In genomic region chr15:90990446-90990845, GRCh38 we compare ENCODE assay signal across 16 cellular contexts. TPM values are rescaled to one million over a fixed set of nuclear protein-coding genes. Genes with fewer than 3 reads are reported as not detected.
DNase-seq lines count a peak whose midpoint lies in the region; ATAC-seq and TF ChIP-seq lines count a peak whose summit lies in the region.
"Had no signal": no experiment of that assay in that cellular context is flagged by ENCODE, and none has a peak within 500 bp of the region (broad histone marks: within the 10 kb centered on the region; RNA-seq: fewer than 3 reads in every experiment).

No MANE protein-coding gene starts in this region.

- ATAC-seq in DND-41 (ENCODE audit: insufficient read depth, low read depth) (no peak), Panc1 (no peak), left ventricle myocardium superior (no peak)
- no peak for ATAC-seq in activated CD8-positive, alpha-beta T cell treated with anti-CD3 and anti-CD28 coated beads, Interleukin-2, amount 10 ng/mL, durations not matched to agents 7 days and 5 days
- ATAC-seq: A549 had no signal

- H3K27ac ChIP-seq in DND-41 (ENCODE audit: low read length), result no peak overlapping the region
- H3K27ac ChIP-seq in Panc1 (ENCODE audit: low read length), result 0 out of 2 replicates have a peak overlapping the region, but pooled peaks have one; percentile 18
- H3K27ac ChIP-seq: A549, KMS-11, PC-9 had no signal

- H3K9me3 ChIP-seq in DND-41 (ENCODE audit: insufficient read depth, low read length, severe bottlenecking), result no peaks in the 10 kb centered on the region
- H3K9me3 ChIP-seq in Panc1 (ENCODE audit: control insufficient read depth, insufficient read depth, low read depth, low read length), result no peaks in the 10 kb centered on the region
- H3K9me3 ChIP-seq: A549, MG63 had no signal

- peaks cover 13% of the 10 kb centered on the region for H3K36me3 ChIP-seq in DND-41 (ENCODE audit: insufficient read depth, low read length)
- H3K36me3 ChIP-seq in Panc1 (ENCODE audit: control insufficient read depth, insufficient read depth, low read length), result no peaks in the 10 kb centered on the region; the same call in 1 of the 2 replicates

- H3K9ac ChIP-seq in DND-41 (ENCODE audit: low read depth, low read length), result no peak overlapping the region
- H3K9ac ChIP-seq: KMS-11 had no signal

- H3K36me3 Mint-ChIP-seq in activated CD8-positive, alpha-beta T cell treated with anti-CD3 and anti-CD28 coated beads, Interleukin-2, amount 10 ng/mL, durations not matched to agents 7 days and 5 days (ENCODE audit: low read depth), result peaks cover 33% of the 10 kb centered on the region

- no peaks in the 10 kb centered on the region for H3K27me3 ChIP-seq in DND-41 (ENCODE audit: insufficient read depth, low read length, poor library complexity)
- no peaks in the 10 kb centered on the region for H3K27me3 ChIP-seq in Panc1 (ENCODE audit: control insufficient read depth, insufficient read depth, low read length)
- H3K27me3 ChIP-seq: MG63 had no signal

- no peak overlapping the region for H2AFZ ChIP-seq in DND-41 (ENCODE audit: low read depth, low read length)
- H2AFZ ChIP-seq: PC-9 had no signal

- in situ Hi-C loops in Panc1 (cut with HindIII; ENCODE audit: low pct_unique_long_range_greater_than_20kb, low sequenced_read_pairs), result no loop called here

- H3K4me1 ChIP-seq in DND-41 (ENCODE audit: insufficient read depth, low read length) (peaks cover 32% of the 10 kb centered on the region), Panc1 (ENCODE audit: control insufficient read depth, insufficient read depth, low read length) (peaks cover 49% of the 10 kb centered on the region)

- POLR2A ChIA-PET in Panc1 (lab: Charles Lee), result no interaction called here
- POLR2A ChIA-PET in activated CD8-positive, alpha-beta T cell treated with anti-CD3 and anti-CD28 coated beads, Interleukin-2, amount 10 ng/mL, durations not matched to agents 7 days and 5 days (lab: Charles Lee), result no interaction called here

- H3K4me2 ChIP-seq in DND-41 (ENCODE audit: insufficient read depth, low read length), result peak overlapping the region; percentile 27; the same call in 1 of the 2 replicates
- H3K4me2 ChIP-seq: A549, KMS-11, PC-9 had no signal

- peaks cover 46% of the 10 kb centered on the region for H3K4me1 Mint-ChIP-seq in activated CD8-positive, alpha-beta T cell treated with anti-CD3 and anti-CD28 coated beads, Interleukin-2, amount 10 ng/mL, durations not matched to agents 7 days and 5 days (ENCODE audit: low read depth)

- CTCF ChIA-PET in Panc1 (lab: Charles Lee), result no interaction called here
- CTCF ChIA-PET in activated CD8-positive, alpha-beta T cell treated with anti-CD3 and anti-CD28 coated beads, Interleukin-2, amount 10 ng/mL, durations not matched to agents 7 days and 5 days (lab: Charles Lee), result interaction anchor here (0.5 to 2.2 kb wide), 3 partner anchors 34 to 60 kb away, joined by 3 to 9 read pairs (median 4); no protein-coding TSS in a partner anchor

- no peak for DNase-seq in DND-41
- DNase-seq in Panc1 (ENCODE audit: low read depth, low spot score), result no peak
- no peak for DNase-seq in left ventricle myocardium superior
- DNase-seq in activated CD8-positive, alpha-beta T cell treated with anti-CD3 and anti-CD28 coated beads, Interleukin-2, amount 10 ng/mL, durations not matched to agents 7 days and 5 days, result no peak
- DNase-seq: C1 segment of cervical spinal cord, DMS153, HFFc6, MG63, NCI-H1092, NCI-H146, NCI-H2081, NCI-H510A, NCI-H774, PC-9 had no signal

- peaks cover 96% of the 10 kb centered on the region for H3K79me2 ChIP-seq in DND-41 (ENCODE audit: insufficient read depth, low read length)

- TF ChIP-seq CTCF in DND-41 (IDR thresholded peaks at IDR 0.05; ENCODE audit: borderline replicate concordance, extremely low read depth, low read length, poor library complexity, severe bottlenecking) (no peak), Panc1 (IDR thresholded peaks at IDR 0.05) (no peak)

- H3K9me3 Mint-ChIP-seq in activated CD8-positive, alpha-beta T cell treated with anti-CD3 and anti-CD28 coated beads, Interleukin-2, amount 10 ng/mL, durations not matched to agents 7 days and 5 days (ENCODE audit: insufficient read depth), result no peaks in the 10 kb centered on the region
- H3K9me3 Mint-ChIP-seq: HFFc6 had no signal

- no peaks in the 10 kb centered on the region for H3K27me3 Mint-ChIP-seq in activated CD8-positive, alpha-beta T cell treated with anti-CD3 and anti-CD28 coated beads, Interleukin-2, amount 10 ng/mL, durations not matched to agents 7 days and 5 days (ENCODE audit: low read depth)

- no peak overlapping the region for H3K27ac Mint-ChIP-seq in activated CD8-positive, alpha-beta T cell treated with anti-CD3 and anti-CD28 coated beads, Interleukin-2, amount 10 ng/mL, durations not matched to agents 7 days and 5 days
- H3K27ac Mint-ChIP-seq: HFFc6 had no signal

- no peak overlapping the region for H3K4me3 Mint-ChIP-seq in activated CD8-positive, alpha-beta T cell treated with anti-CD3 and anti-CD28 coated beads, Interleukin-2, amount 10 ng/mL, durations not matched to agents 7 days and 5 days
- H3K4me3 Mint-ChIP-seq: HFFc6 had no signal

- H3K4me3 ChIP-seq in DND-41 (ENCODE audit: low read depth in 1 of 2, low read length in 2 of 2), result no peak overlapping the region
- no peak overlapping the region for H3K4me3 ChIP-seq in Panc1 (ENCODE audit: low read depth in 2 of 2, low read length in 2 of 2)
- H3K4me3 ChIP-seq: A549, MG63, PC-9 had no signal

- H4K20me1 ChIP-seq in DND-41 (ENCODE audit: insufficient read depth, low read length), result peaks cover 36% of the 10 kb centered on the region

- intact Hi-C loops in Panc1 (cut with micrococcal nuclease; ENCODE audit: unreplicated experiment) (no loop called here), left ventricle myocardium superior (cut with micrococcal nuclease) (no loop called here)

- no TSS peak for BruUV-seq in Panc1 (replicated peaks; lab: Mats Ljungman, UMichigan)

RNA-seq across cellular contexts. Expression of gene PRC1, which starts 3.9 kb away (rescaled TPM):
- total RNA-seq in Panc1 (2021; ENCODE audit: unreplicated experiment) (228 TPM), left ventricle myocardium superior (3.3 TPM)
- polyA plus RNA-seq in Panc1 (2012; ENCODE audit: insufficient read length), result 134 TPM
- total RNA-seq in activated CD8-positive, alpha-beta T cell treated with anti-CD3 and anti-CD28 coated beads, Interleukin-2, amount 10 ng/mL, durations not matched to agents 7 days and 5 days, result 100 to 1,000 TPM; 180 to 189 TPM

RNA-seq across cellular contexts. Expression of gene VPS33B, which starts 31.9 kb away (rescaled TPM):
- total RNA-seq in Panc1 (2021; ENCODE audit: unreplicated experiment) (16.3 TPM), left ventricle myocardium superior (6.1 TPM)
- 17.2 TPM for polyA plus RNA-seq in Panc1 (2012; ENCODE audit: insufficient read length)
- 10 to 100 TPM; 16.6 to 21.2 TPM for total RNA-seq in activated CD8-positive, alpha-beta T cell treated with anti-CD3 and anti-CD28 coated beads, Interleukin-2, amount 10 ng/mL, durations not matched to agents 7 days and 5 days

RNA-seq across cellular contexts. Expression of gene RCCD1, which starts 35.8 kb away (rescaled TPM):
- total RNA-seq in Panc1 (2021; ENCODE audit: unreplicated experiment) (23.6 TPM), left ventricle myocardium superior (11.5 TPM)
- polyA plus RNA-seq in Panc1 (2012; ENCODE audit: insufficient read length), result 28.6 TPM
- total RNA-seq in activated CD8-positive, alpha-beta T cell treated with anti-CD3 and anti-CD28 coated beads, Interleukin-2, amount 10 ng/mL, durations not matched to agents 7 days and 5 days, result 10 to 100 TPM; 30.1 to 31.9 TPM

RNA-seq across cellular contexts. Expression of gene UNC45A, which starts 55.4 kb away (rescaled TPM):
- total RNA-seq in Panc1 (2021; ENCODE audit: unreplicated experiment) (84.4 TPM), left ventricle myocardium superior (24.4 TPM)
- polyA plus RNA-seq in Panc1 (2012; ENCODE audit: insufficient read length), result 124 TPM
- 10 to 100 TPM; 74.6 to 81.4 TPM for total RNA-seq in activated CD8-positive, alpha-beta T cell treated with anti-CD3 and anti-CD28 coated beads, Interleukin-2, amount 10 ng/mL, durations not matched to agents 7 days and 5 days

RNA-seq across cellular contexts. Expression of gene HDDC3, which starts 58.1 kb away (rescaled TPM):
- total RNA-seq in Panc1 (2021; ENCODE audit: unreplicated experiment), result 5.3 TPM
- 7.9 TPM for polyA plus RNA-seq in Panc1 (2012; ENCODE audit: insufficient read length)
- 15.0 TPM for total RNA-seq in left ventricle myocardium superior
- 10 to 100 TPM; 23.8 to 26.9 TPM for total RNA-seq in activated CD8-positive, alpha-beta T cell treated with anti-CD3 and anti-CD28 coated beads, Interleukin-2, amount 10 ng/mL, durations not matched to agents 7 days and 5 days

Comparison
In these comparisons a context has a peak if more than half of its experiments do, and no peak if none do; other contexts are left out.
1. RNA of gene PRC1, which starts 3.9 kb away (total RNA-seq): 228 TPM in Panc1 (single experiment) and 180 to 189 TPM in activated CD8-positive, alpha-beta T cell treated with anti-CD3 and anti-CD28 coated beads, Interleukin-2, amount 10 ng/mL, durations not matched to agents 7 days and 5 days; 3.3 TPM in left ventricle myocardium superior (single experiment); every median in the first group is over 10 times any median in the second.